ENCODE assay signal across 26 cellular contexts in genomic region chr3:179599531-179599930, GRCh38.
"Had no signal": no experiment of that assay in that cellular context is flagged by ENCODE, and none has a peak within 500 bp of the region (broad histone marks: within the 10 kb centered on the region; RNA-seq: fewer than 3 reads in every experiment).

No MANE protein-coding gene starts in this region.

- H3K4me3 ChIP-seq: dorsolateral prefrontal cortex, esophagus muscularis mucosa, gastroesophageal sphincter, hepatocyte, left ventricle myocardium inferior, lower lobe of right lung, psoas muscle, right lobe of liver, testis, tibial nerve had no signal

- H2AFZ ChIP-seq: hepatocyte had no signal

- DNase-seq: cortex of kidney; dorsolateral prefrontal cortex; effector CD8-positive, alpha-beta T cell; foreskin fibroblast; head of caudate nucleus; kidney; left cardiac atrium; left ventricle myocardium inferior; lower lobe of right lung; midbrain; psoas muscle; retina; right lobe of liver; stimulated activated CD4-positive, alpha-beta T cell treated with anti-CD3 and anti-CD28 coated beads, Interleukin-4, amount 100 ng/mL, for 1 hour; stimulated activated CD8-positive, alpha-beta memory T cell treated with anti-CD3 and anti-CD28 coated beads, Interleukin-4, amount 100 ng/mL, for 48 hours; stimulated activated naive CD8-positive, alpha-beta T cell treated with anti-CD3 and anti-CD28 coated beads, Interleukin-15, Interleukin-2, amounts not matched to agents 100 U/mL and 50 U/mL, for 24 hours; testis had no signal

- H3K9me3 ChIP-seq: esophagus muscularis mucosa, gastroesophageal sphincter, left ventricle myocardium inferior, lower lobe of right lung, neutrophil, psoas muscle, right lobe of liver, testis, tibial nerve had no signal

- H3K27ac Mint-ChIP-seq: memory B cell; natural killer cell treated with Interleukin-12 subunit alpha and Interleukin-12 subunit beta and Interleukin-15 and Interleukin-18, amount 100 ng/mL, for 72 hours; stimulated activated effector memory CD8-positive, alpha-beta T cell treated with anti-CD3 and anti-CD28 coated beads, Interleukin-12 subunit alpha, Interleukin-12 subunit beta, amount 100 ng/mL, for 72 hours had no signal

- H3K4me3 Mint-ChIP-seq: memory B cell; natural killer cell treated with Interleukin-12 subunit alpha and Interleukin-12 subunit beta and Interleukin-15 and Interleukin-18, amount 100 ng/mL, for 72 hours; stimulated activated effector memory CD8-positive, alpha-beta T cell treated with anti-CD3 and anti-CD28 coated beads, Interleukin-12 subunit alpha, Interleukin-12 subunit beta, amount 100 ng/mL, for 72 hours had no signal

- H3K4me2 ChIP-seq: hepatocyte had no signal

- H3K27me3 ChIP-seq: dorsolateral prefrontal cortex, esophagus muscularis mucosa, gastroesophageal sphincter, hepatocyte, neutrophil, right lobe of liver, testis, tibial nerve had no signal

- ATAC-seq: gastroesophageal sphincter; left cardiac atrium; lower lobe of right lung; natural killer cell treated with Interleukin-12 subunit alpha and Interleukin-12 subunit beta and Interleukin-15 and Interleukin-18, amount 100 ng/mL, for 72 hours; psoas muscle; right lobe of liver; stimulated activated effector memory CD8-positive, alpha-beta T cell treated with anti-CD3 and anti-CD28 coated beads, Interleukin-12 subunit alpha, Interleukin-12 subunit beta, amount 100 ng/mL, for 72 hours; stimulated activated naive CD8-positive, alpha-beta T cell treated with anti-CD3 and anti-CD28 coated beads, Interleukin-15, Interleukin-2, amounts not matched to agents 100 U/mL and 50 U/mL, for 24 hours had no signal

- H3K27ac ChIP-seq: dorsolateral prefrontal cortex, epithelial cell of prostate, esophagus muscularis mucosa, gastroesophageal sphincter, hepatocyte, left ventricle myocardium inferior, lower lobe of right lung, neutrophil, psoas muscle, right lobe of liver, testis, tibial nerve had no signal

- H3K27me3 Mint-ChIP-seq: memory B cell; natural killer cell treated with Interleukin-12 subunit alpha and Interleukin-12 subunit beta and Interleukin-15 and Interleukin-18, amount 100 ng/mL, for 72 hours had no signal

- H3K9me3 Mint-ChIP-seq: memory B cell; natural killer cell treated with Interleukin-12 subunit alpha and Interleukin-12 subunit beta and Interleukin-15 and Interleukin-18, amount 100 ng/mL, for 72 hours; stimulated activated effector memory CD8-positive, alpha-beta T cell treated with anti-CD3 and anti-CD28 coated beads, Interleukin-12 subunit alpha, Interleukin-12 subunit beta, amount 100 ng/mL, for 72 hours had no signal
